33 cellular contexts compared by ENCODE assay signal in the genomic region with DNA sequence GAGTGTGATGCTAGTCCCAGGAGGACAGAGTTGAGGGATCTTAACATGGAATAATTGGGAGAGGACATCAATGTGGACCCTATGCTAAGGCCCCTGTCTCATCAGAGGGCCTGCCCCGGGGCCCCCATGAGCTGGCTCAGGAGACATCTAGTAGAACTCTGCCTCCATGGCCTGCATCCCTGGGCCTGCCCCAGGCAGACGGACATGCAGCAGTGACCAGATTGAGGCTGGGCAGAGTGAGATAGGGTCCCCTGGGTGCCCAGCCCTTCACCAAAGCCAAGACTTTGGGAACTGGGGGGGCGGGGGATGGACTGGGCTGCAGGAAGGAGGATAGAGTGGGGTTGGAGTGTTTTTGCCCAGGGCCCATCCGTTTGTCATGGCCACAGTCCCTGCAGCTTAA.
DNase-seq lines count a peak whose midpoint lies in the region; ATAC-seq and TF ChIP-seq lines count a peak whose summit lies in the region.
"Had no signal": no experiment of that assay in that cellular context is flagged by ENCODE, and none has a peak within 500 bp of the region (broad histone marks: within the 10 kb centered on the region; RNA-seq: fewer than 3 reads in every experiment).

No MANE protein-coding gene starts in this region.

- peak overlapping the region; percentile 15 for H3K27ac Mint-ChIP-seq in central memory CD8-positive, alpha-beta T cell (ENCODE audit: low read depth)
- peak overlapping the region; percentile 67 for H3K27ac Mint-ChIP-seq in stimulated activated memory B cell treated with anti-CD40 and anti-IgM and Interleukin-4, amounts not matched to agents 10 μg/mL and 1 μg/mL and 100 μg/mL, for 72 hours
- H3K27ac Mint-ChIP-seq: activated CD4-positive, alpha-beta T cell treated with anti-CD3 and anti-CD28 coated beads, Interleukin-2, amount 10 ng/mL, durations not matched to agents 7 days and 5 days; activated naive CD8-positive, alpha-beta T cell treated with anti-CD3 and anti-CD28 coated beads, Interleukin-2, amount 10 ng/mL, durations not matched to agents 7 days and 5 days; T-cell; WTC11 had no signal

- H3K4me2 ChIP-seq in DOHH2 (ENCODE audit: low read length): peak overlapping the region; percentile 75

- H3K4me1 Mint-ChIP-seq in central memory CD8-positive, alpha-beta T cell: peaks cover 22% of the 10 kb centered on the region
- H3K4me1 Mint-ChIP-seq in stimulated activated memory B cell treated with anti-CD40 and anti-IgM and Interleukin-4, amounts not matched to agents 10 μg/mL and 1 μg/mL and 100 μg/mL, for 72 hours: peaks cover 62% of the 10 kb centered on the region
- H3K4me1 Mint-ChIP-seq: activated CD4-positive, alpha-beta T cell treated with anti-CD3 and anti-CD28 coated beads, Interleukin-2, amount 10 ng/mL, durations not matched to agents 7 days and 5 days; WTC11 had no signal

- peak; percentile 11 for ATAC-seq in HG03432 (IDR thresholded peaks at IDR 0.05; ENCODE audit: unreplicated experiment)
- no peak for ATAC-seq in central memory CD8-positive, alpha-beta T cell (replicated peaks; ENCODE audit: extremely low read depth, poor library complexity, severe bottlenecking)
- no peak for ATAC-seq in stimulated activated memory B cell treated with anti-CD40 and anti-IgM and Interleukin-4, amounts not matched to agents 10 μg/mL and 1 μg/mL and 100 μg/mL, for 72 hours
- ATAC-seq in HG03460 (IDR thresholded peaks at IDR 0.05; ENCODE audit: unreplicated experiment): no peak
- ATAC-seq: T-cell, WTC11 had no signal

- peak overlapping the region; percentile 82 for H3K27ac ChIP-seq in DOHH2 (ENCODE audit: low read depth, low read length)
- no peak overlapping the region for H3K27ac ChIP-seq in effector memory CD4-positive, alpha-beta T cell (ENCODE audit: insufficient read depth, low read length, poor library complexity, severe bottlenecking)
- H3K27ac ChIP-seq: ascending aorta, colonic mucosa, left lung, parathyroid adenoma, right atrium auricular region, stomach, vagina had no signal

- peaks cover 71% of the 10 kb centered on the region for H3K36me3 ChIP-seq in DOHH2 (ENCODE audit: control insufficient read depth, low read length)
- peaks cover 9% of the 10 kb centered on the region for H3K36me3 ChIP-seq in effector memory CD4-positive, alpha-beta T cell (ENCODE audit: control insufficient read depth, insufficient read depth, low read length)
- H3K36me3 ChIP-seq: colonic mucosa, right atrium auricular region, vagina had no signal

- no peaks in the 10 kb centered on the region for H3K9me3 Mint-ChIP-seq in central memory CD8-positive, alpha-beta T cell
- H3K9me3 Mint-ChIP-seq in stimulated activated memory B cell treated with anti-CD40 and anti-IgM and Interleukin-4, amounts not matched to agents 10 μg/mL and 1 μg/mL and 100 μg/mL, for 72 hours: no peaks in the 10 kb centered on the region
- H3K9me3 Mint-ChIP-seq: activated CD4-positive, alpha-beta T cell treated with anti-CD3 and anti-CD28 coated beads, Interleukin-2, amount 10 ng/mL, durations not matched to agents 7 days and 5 days; neural crest cell; T-cell had no signal

- H3K36me3 Mint-ChIP-seq in central memory CD8-positive, alpha-beta T cell (ENCODE audit: insufficient read depth): peaks cover 28% of the 10 kb centered on the region
- H3K36me3 Mint-ChIP-seq in stimulated activated memory B cell treated with anti-CD40 and anti-IgM and Interleukin-4, amounts not matched to agents 10 μg/mL and 1 μg/mL and 100 μg/mL, for 72 hours: peaks cover 48% of the 10 kb centered on the region

- H3K79me2 ChIP-seq in DOHH2 (ENCODE audit: control insufficient read depth, low read length): no peaks in the 10 kb centered on the region

- no peaks in the 10 kb centered on the region for H3K9me3 ChIP-seq in DOHH2 (ENCODE audit: control insufficient read depth, insufficient read depth, low read length)
- H3K9me3 ChIP-seq in effector memory CD4-positive, alpha-beta T cell (ENCODE audit: control insufficient read depth, low read length): no peaks in the 10 kb centered on the region
- H3K9me3 ChIP-seq: ascending aorta, colonic mucosa, left lung, right atrium auricular region, stomach, vagina had no signal

- H4K20me1 ChIP-seq in DOHH2 (ENCODE audit: control insufficient read depth, insufficient read depth, low read depth, low read length): no peaks in the 10 kb centered on the region

- peak overlapping the region; percentile 42 for H3K4me3 ChIP-seq in DOHH2 (ENCODE audit: low read length)
- no peak overlapping the region for H3K4me3 ChIP-seq in effector memory CD4-positive, alpha-beta T cell (ENCODE audit: insufficient read depth, low read depth, low read length, poor library complexity, severe bottlenecking)
- H3K4me3 ChIP-seq: ascending aorta, colonic mucosa, left lung, right atrium auricular region, stomach, vagina had no signal

- no peaks in the 10 kb centered on the region for H3K9me2 ChIP-seq in DOHH2 (replicated peaks; ENCODE audit: control insufficient read depth, low read length)

- DNase-seq in central memory CD8-positive, alpha-beta T cell (ENCODE audit: low spot score in 2 of 2): no peak
- DNase-seq in effector memory CD4-positive, alpha-beta T cell: no peak
- DNase-seq in dedifferentiated amniotic fluid mesenchymal stem cell (ENCODE audit: extremely low spot score) (no peak), SHP77 treated with DMSO at 0.1 percent for 48 hours (lab: John Stamatoyannopoulos, UW) (no peak)
- DNase-seq: ACHN; activated CD4-positive, alpha-beta T cell treated with anti-CD3 and anti-CD28 coated beads, Interleukin-2, amount 10 ng/mL, durations not matched to agents 7 days and 5 days; activated gamma-delta T cell; activated naive CD8-positive, alpha-beta T cell treated with anti-CD3 and anti-CD28 coated beads, Interleukin-2, amount 10 ng/mL, durations not matched to agents 7 days and 5 days; activated T-cell treated with anti-CD3 and anti-CD28 coated beads, Interleukin-2, amount 50 U/mL, for 1 hour; colonic mucosa; DMS79; GF-D8; H7; IMR-90; mesenchymal stem cell; NCI-H1048; NCI-H1694; NCI-H446; NCI-H774; small intestine; stomach had no signal

- H3K4me3 Mint-ChIP-seq in central memory CD8-positive, alpha-beta T cell: no peak overlapping the region
- peak overlapping the region; percentile 17 for H3K4me3 Mint-ChIP-seq in stimulated activated memory B cell treated with anti-CD40 and anti-IgM and Interleukin-4, amounts not matched to agents 10 μg/mL and 1 μg/mL and 100 μg/mL, for 72 hours
- H3K4me3 Mint-ChIP-seq: activated CD4-positive, alpha-beta T cell treated with anti-CD3 and anti-CD28 coated beads, Interleukin-2, amount 10 ng/mL, durations not matched to agents 7 days and 5 days; activated naive CD8-positive, alpha-beta T cell treated with anti-CD3 and anti-CD28 coated beads, Interleukin-2, amount 10 ng/mL, durations not matched to agents 7 days and 5 days; neural crest cell; T-cell; WTC11 had no signal

- H3K27me3 ChIP-seq in DOHH2 (ENCODE audit: control insufficient read depth, low read length): no peaks in the 10 kb centered on the region
- H3K27me3 ChIP-seq in effector memory CD4-positive, alpha-beta T cell (replicated peaks; ENCODE audit: control insufficient read depth, insufficient read depth, low read length, poor library complexity, severe bottlenecking): no peaks in the 10 kb centered on the region
- H3K27me3 ChIP-seq: ascending aorta, colonic mucosa, left lung, right atrium auricular region, stomach, vagina had no signal

- peaks cover 9% of the 10 kb centered on the region; the same call in 1 of the 2 replicates for H3F3A ChIP-seq in DOHH2 (ENCODE audit: control insufficient read depth, insufficient read depth)

- no peak for TF ChIP-seq CTCF in DOHH2 (IDR thresholded peaks at IDR 0.05; ENCODE audit: low read depth, low read length, poor library complexity, severe bottlenecking)

- no peaks in the 10 kb centered on the region for H3K27me3 Mint-ChIP-seq in central memory CD8-positive, alpha-beta T cell
- no peaks in the 10 kb centered on the region for H3K27me3 Mint-ChIP-seq in stimulated activated memory B cell treated with anti-CD40 and anti-IgM and Interleukin-4, amounts not matched to agents 10 μg/mL and 1 μg/mL and 100 μg/mL, for 72 hours
- H3K27me3 Mint-ChIP-seq: activated CD4-positive, alpha-beta T cell treated with anti-CD3 and anti-CD28 coated beads, Interleukin-2, amount 10 ng/mL, durations not matched to agents 7 days and 5 days; activated naive CD8-positive, alpha-beta T cell treated with anti-CD3 and anti-CD28 coated beads, Interleukin-2, amount 10 ng/mL, durations not matched to agents 7 days and 5 days; T-cell had no signal

- peaks cover 92% of the 10 kb centered on the region for H3K4me1 ChIP-seq in DOHH2 (ENCODE audit: control insufficient read depth, low read length)
- H3K4me1 ChIP-seq in effector memory CD4-positive, alpha-beta T cell (ENCODE audit: control insufficient read depth, insufficient read depth, low read length, poor library complexity, severe bottlenecking): no peaks in the 10 kb centered on the region
- H3K4me1 ChIP-seq: ascending aorta, colonic mucosa, parathyroid adenoma, stomach, vagina had no signal
